ENCODE assay signal across 1 cellular context in the genomic region with DNA sequence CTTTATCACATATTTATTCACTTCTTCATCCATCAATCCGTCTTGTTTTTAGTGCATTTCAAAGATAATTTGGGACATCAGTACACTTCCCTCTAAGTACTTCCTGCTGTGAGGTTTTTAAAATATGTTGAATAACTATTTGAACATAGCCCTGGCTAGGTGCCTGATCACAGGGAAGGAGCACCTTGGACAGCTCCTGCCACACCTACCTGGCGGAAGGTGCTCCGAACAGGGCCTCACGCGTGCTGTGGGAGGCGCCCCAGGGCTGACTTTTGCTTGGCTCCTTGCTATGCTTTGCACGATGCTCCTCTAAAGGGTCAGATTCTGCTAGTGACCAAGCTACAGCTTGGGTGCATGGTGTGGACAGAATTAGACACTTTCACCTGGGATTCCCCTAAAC.
TF ChIP-seq lines count a peak whose summit lies in the region.

No MANE protein-coding gene starts in this region.

TF ChIP-seq in WTC11, 78 proteins besides CTCF, POLR2A, EP300 and RAD21 (continued from another document):
- TF ChIP-seq ZNF512 (CRISPR knock-in tag; IDR thresholded peaks at IDR 0.05; ENCODE audit: borderline replicate concordance): no peak
- TF ChIP-seq FOXP1 (CRISPR knock-in tag; IDR thresholded peaks at IDR 0.05; ENCODE audit: borderline replicate concordance): no peak
- no peak; the same call in 1 of the 2 replicates for TF ChIP-seq SP1 (CRISPR knock-in tag; conservative IDR thresholded peaks at IDR 0.05)
- TF ChIP-seq, protein P1, sequence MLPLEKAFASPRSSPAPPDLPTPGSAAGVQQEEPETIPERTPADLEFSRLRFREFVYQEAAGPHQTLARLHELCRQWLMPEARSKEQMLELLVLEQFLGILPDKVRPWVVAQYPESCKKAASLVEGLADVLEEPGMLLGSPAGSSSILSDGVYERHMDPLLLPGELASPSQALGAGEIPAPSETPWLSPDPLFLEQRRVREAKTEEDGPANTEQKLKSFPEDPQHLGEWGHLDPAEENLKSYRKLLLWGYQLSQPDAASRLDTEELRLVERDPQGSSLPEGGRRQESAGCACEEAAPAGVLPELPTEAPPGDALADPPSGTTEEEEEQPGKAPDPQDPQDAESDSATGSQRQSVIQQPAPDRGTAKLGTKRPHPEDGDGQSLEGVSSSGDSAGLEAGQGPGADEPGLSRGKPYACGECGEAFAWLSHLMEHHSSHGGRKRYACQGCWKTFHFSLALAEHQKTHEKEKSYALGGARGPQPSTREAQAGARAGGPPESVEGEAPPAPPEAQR (CRISPR knock-in tag; IDR thresholded peaks at IDR 0.05): no peak
- no peak for TF ChIP-seq ZNF425 (CRISPR knock-in tag; conservative IDR thresholded peaks at IDR 0.05)
- TF ChIP-seq ZNF396 (CRISPR knock-in tag; IDR thresholded peaks at IDR 0.05; ENCODE audit: borderline replicate concordance): no peak
- no peak for TF ChIP-seq MYBL2 (CRISPR knock-in tag; IDR thresholded peaks at IDR 0.05)
- TF ChIP-seq SMAD3 (CRISPR knock-in tag; IDR thresholded peaks at IDR 0.05; ENCODE audit: borderline replicate concordance): no peak
- TF ChIP-seq, protein P2, sequence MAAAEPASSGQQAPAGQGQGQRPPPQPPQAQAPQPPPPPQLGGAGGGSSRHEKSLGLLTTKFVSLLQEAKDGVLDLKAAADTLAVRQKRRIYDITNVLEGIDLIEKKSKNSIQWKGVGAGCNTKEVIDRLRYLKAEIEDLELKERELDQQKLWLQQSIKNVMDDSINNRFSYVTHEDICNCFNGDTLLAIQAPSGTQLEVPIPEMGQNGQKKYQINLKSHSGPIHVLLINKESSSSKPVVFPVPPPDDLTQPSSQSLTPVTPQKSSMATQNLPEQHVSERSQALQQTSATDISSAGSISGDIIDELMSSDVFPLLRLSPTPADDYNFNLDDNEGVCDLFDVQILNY (CRISPR knock-in tag; IDR thresholded peaks at IDR 0.05): no peak
- TF ChIP-seq MXD4 (CRISPR knock-in tag; IDR thresholded peaks at IDR 0.05; ENCODE audit: borderline replicate concordance): no peak
- no peak for TF ChIP-seq IRF2 (CRISPR knock-in tag; IDR thresholded peaks at IDR 0.05; ENCODE audit: borderline replicate concordance, low read depth)
- TF ChIP-seq, protein P3, sequence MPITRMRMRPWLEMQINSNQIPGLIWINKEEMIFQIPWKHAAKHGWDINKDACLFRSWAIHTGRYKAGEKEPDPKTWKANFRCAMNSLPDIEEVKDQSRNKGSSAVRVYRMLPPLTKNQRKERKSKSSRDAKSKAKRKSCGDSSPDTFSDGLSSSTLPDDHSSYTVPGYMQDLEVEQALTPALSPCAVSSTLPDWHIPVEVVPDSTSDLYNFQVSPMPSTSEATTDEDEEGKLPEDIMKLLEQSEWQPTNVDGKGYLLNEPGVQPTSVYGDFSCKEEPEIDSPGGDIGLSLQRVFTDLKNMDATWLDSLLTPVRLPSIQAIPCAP (CRISPR knock-in tag; IDR thresholded peaks at IDR 0.05): 0 out of 2 replicates have a peak, but pooled peaks have one; percentile 17
- TF ChIP-seq PRRX2 (CRISPR knock-in tag; IDR thresholded peaks at IDR 0.05): no peak
- TF ChIP-seq FOXK1 (CRISPR knock-in tag; IDR thresholded peaks at IDR 0.05): peak; percentile 54; the same call in 1 of the 2 replicates
- no peak for TF ChIP-seq NR2C2 (CRISPR knock-in tag; IDR thresholded peaks at IDR 0.05)
- TF ChIP-seq, protein P4, sequence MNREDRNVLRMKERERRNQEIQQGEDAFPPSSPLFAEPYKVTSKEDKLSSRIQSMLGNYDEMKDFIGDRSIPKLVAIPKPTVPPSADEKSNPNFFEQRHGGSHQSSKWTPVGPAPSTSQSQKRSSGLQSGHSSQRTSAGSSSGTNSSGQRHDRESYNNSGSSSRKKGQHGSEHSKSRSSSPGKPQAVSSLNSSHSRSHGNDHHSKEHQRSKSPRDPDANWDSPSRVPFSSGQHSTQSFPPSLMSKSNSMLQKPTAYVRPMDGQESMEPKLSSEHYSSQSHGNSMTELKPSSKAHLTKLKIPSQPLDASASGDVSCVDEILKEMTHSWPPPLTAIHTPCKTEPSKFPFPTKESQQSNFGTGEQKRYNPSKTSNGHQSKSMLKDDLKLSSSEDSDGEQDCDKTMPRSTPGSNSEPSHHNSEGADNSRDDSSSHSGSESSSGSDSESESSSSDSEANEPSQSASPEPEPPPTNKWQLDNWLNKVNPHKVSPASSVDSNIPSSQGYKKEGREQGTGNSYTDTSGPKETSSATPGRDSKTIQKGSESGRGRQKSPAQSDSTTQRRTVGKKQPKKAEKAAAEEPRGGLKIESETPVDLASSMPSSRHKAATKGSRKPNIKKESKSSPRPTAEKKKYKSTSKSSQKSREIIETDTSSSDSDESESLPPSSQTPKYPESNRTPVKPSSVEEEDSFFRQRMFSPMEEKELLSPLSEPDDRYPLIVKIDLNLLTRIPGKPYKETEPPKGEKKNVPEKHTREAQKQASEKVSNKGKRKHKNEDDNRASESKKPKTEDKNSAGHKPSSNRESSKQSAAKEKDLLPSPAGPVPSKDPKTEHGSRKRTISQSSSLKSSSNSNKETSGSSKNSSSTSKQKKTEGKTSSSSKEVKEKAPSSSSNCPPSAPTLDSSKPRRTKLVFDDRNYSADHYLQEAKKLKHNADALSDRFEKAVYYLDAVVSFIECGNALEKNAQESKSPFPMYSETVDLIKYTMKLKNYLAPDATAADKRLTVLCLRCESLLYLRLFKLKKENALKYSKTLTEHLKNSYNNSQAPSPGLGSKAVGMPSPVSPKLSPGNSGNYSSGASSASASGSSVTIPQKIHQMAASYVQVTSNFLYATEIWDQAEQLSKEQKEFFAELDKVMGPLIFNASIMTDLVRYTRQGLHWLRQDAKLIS (CRISPR knock-in tag; IDR thresholded peaks at IDR 0.05; ENCODE audit: borderline replicate concordance): no peak
- TF ChIP-seq, protein P5, sequence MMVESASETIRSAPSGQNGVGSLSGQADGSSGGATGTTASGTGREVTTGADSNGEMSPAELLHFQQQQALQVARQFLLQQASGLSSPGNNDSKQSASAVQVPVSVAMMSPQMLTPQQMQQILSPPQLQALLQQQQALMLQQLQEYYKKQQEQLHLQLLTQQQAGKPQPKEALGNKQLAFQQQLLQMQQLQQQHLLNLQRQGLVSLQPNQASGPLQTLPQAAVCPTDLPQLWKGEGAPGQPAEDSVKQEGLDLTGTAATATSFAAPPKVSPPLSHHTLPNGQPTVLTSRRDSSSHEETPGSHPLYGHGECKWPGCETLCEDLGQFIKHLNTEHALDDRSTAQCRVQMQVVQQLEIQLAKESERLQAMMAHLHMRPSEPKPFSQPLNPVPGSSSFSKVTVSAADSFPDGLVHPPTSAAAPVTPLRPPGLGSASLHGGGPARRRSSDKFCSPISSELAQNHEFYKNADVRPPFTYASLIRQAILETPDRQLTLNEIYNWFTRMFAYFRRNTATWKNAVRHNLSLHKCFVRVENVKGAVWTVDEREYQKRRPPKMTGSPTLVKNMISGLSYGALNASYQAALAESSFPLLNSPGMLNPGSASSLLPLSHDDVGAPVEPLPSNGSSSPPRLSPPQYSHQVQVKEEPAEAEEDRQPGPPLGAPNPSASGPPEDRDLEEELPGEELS (CRISPR knock-in tag; IDR thresholded peaks at IDR 0.05): peak; percentile 77; the same call in 1 of the 2 replicates
- TF ChIP-seq, protein P6, sequence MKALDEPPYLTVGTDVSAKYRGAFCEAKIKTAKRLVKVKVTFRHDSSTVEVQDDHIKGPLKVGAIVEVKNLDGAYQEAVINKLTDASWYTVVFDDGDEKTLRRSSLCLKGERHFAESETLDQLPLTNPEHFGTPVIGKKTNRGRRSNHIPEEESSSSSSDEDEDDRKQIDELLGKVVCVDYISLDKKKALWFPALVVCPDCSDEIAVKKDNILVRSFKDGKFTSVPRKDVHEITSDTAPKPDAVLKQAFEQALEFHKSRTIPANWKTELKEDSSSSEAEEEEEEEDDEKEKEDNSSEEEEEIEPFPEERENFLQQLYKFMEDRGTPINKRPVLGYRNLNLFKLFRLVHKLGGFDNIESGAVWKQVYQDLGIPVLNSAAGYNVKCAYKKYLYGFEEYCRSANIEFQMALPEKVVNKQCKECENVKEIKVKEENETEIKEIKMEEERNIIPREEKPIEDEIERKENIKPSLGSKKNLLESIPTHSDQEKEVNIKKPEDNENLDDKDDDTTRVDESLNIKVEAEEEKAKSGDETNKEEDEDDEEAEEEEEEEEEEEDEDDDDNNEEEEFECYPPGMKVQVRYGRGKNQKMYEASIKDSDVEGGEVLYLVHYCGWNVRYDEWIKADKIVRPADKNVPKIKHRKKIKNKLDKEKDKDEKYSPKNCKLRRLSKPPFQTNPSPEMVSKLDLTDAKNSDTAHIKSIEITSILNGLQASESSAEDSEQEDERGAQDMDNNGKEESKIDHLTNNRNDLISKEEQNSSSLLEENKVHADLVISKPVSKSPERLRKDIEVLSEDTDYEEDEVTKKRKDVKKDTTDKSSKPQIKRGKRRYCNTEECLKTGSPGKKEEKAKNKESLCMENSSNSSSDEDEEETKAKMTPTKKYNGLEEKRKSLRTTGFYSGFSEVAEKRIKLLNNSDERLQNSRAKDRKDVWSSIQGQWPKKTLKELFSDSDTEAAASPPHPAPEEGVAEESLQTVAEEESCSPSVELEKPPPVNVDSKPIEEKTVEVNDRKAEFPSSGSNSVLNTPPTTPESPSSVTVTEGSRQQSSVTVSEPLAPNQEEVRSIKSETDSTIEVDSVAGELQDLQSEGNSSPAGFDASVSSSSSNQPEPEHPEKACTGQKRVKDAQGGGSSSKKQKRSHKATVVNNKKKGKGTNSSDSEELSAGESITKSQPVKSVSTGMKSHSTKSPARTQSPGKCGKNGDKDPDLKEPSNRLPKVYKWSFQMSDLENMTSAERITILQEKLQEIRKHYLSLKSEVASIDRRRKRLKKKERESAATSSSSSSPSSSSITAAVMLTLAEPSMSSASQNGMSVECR (CRISPR knock-in tag; IDR thresholded peaks at IDR 0.05; ENCODE audit: borderline replicate concordance): peak; percentile 69; the same call in 1 of the 2 replicates
- TF ChIP-seq, protein P7, sequence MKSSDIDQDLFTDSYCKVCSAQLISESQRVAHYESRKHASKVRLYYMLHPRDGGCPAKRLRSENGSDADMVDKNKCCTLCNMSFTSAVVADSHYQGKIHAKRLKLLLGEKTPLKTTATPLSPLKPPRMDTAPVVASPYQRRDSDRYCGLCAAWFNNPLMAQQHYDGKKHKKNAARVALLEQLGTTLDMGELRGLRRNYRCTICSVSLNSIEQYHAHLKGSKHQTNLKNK (CRISPR knock-in tag; IDR thresholded peaks at IDR 0.05): no peak
- TF ChIP-seq USF1 (CRISPR knock-in tag; IDR thresholded peaks at IDR 0.05): peak; percentile 61; the same call in 1 of the 2 replicates
- no peak for TF ChIP-seq ATF3 (CRISPR knock-in tag; conservative IDR thresholded peaks at IDR 0.05)
- no peak for TF ChIP-seq STAT6 (CRISPR knock-in tag; conservative IDR thresholded peaks at IDR 0.05; ENCODE audit: low read depth)
TF ChIP-seq in WTC11: peak in this region for 8.
